ENCODE assay signal across 19 cellular contexts in genomic region chr14:57834001-57834598, GRCh38. TPM values are rescaled to one million over a fixed set of nuclear protein-coding genes. Genes with fewer than 3 reads are reported as not detected.
"Had no signal": no experiment of that assay in that cellular context is flagged by ENCODE, and none has a peak within 500 bp of the region (broad histone marks: within the 10 kb centered on the region; RNA-seq: fewer than 3 reads in every experiment).

No MANE protein-coding gene starts in this region.

- DNase-seq: activated B cell treated with CpG ODN at 0.5 μM for 24 hours; activated CD4-positive, alpha-beta T cell treated with anti-CD3 and anti-CD28 coated beads, Interleukin-2, amount 10 ng/mL, durations not matched to agents 24 days and 14 days; activated CD8-positive, alpha-beta memory T cell treated with anti-CD3 and anti-CD28 coated beads for 24 hours; activated naive CD4-positive, alpha-beta T cell; effector memory CD8-positive, alpha-beta T cell; naive B cell; stimulated activated CD4-positive, alpha-beta T cell treated with anti-CD3 and anti-CD28 coated beads, Interleukin-12 subunit alpha, Interleukin-12 subunit beta, amount 100 ng/mL, for 4 hours; stimulated activated CD4-positive, alpha-beta T cell treated with anti-CD3 and anti-CD28 coated beads, Interleukin-2, amount 100 ng/mL, for 24 hours had no signal

- FAIRE-seq: pancreas, TTC549 had no signal

- H3K36me3 Mint-ChIP-seq: naive B cell; stimulated activated effector memory CD8-positive, alpha-beta T cell treated with anti-CD3 and anti-CD28 coated beads, Interleukin-12 subunit alpha, Interleukin-12 subunit beta, amount 100 ng/mL, for 72 hours had no signal

- H3K4me3 Mint-ChIP-seq: activated B cell treated with CpG ODN at 0.5 μM for 24 hours; activated CD4-positive, alpha-beta T cell treated with anti-CD3 and anti-CD28 coated beads, Interleukin-2, amount 10 ng/mL, durations not matched to agents 24 days and 14 days; effector memory CD8-positive, alpha-beta T cell; naive B cell; stimulated activated effector memory CD8-positive, alpha-beta T cell treated with anti-CD3 and anti-CD28 coated beads, Interleukin-12 subunit alpha, Interleukin-12 subunit beta, amount 100 ng/mL, for 72 hours had no signal

- H3K36me3 ChIP-seq: pancreas had no signal

- H3K27ac ChIP-seq: hepatocyte, pancreas had no signal

- H3K79me2 ChIP-seq: hepatocyte had no signal

- H3K27ac Mint-ChIP-seq: activated B cell treated with CpG ODN at 0.5 μM for 24 hours; activated CD4-positive, alpha-beta T cell treated with anti-CD3 and anti-CD28 coated beads, Interleukin-2, amount 10 ng/mL, durations not matched to agents 24 days and 14 days; effector memory CD8-positive, alpha-beta T cell; naive B cell; stimulated activated effector memory CD8-positive, alpha-beta T cell treated with anti-CD3 and anti-CD28 coated beads, Interleukin-12 subunit alpha, Interleukin-12 subunit beta, amount 100 ng/mL, for 72 hours had no signal

- H3K4me1 Mint-ChIP-seq: activated B cell treated with CpG ODN at 0.5 μM for 24 hours; activated CD4-positive, alpha-beta T cell treated with anti-CD3 and anti-CD28 coated beads, Interleukin-2, amount 10 ng/mL, durations not matched to agents 24 days and 14 days; naive B cell; stimulated activated effector memory CD8-positive, alpha-beta T cell treated with anti-CD3 and anti-CD28 coated beads, Interleukin-12 subunit alpha, Interleukin-12 subunit beta, amount 100 ng/mL, for 72 hours had no signal

- H2AFZ ChIP-seq: hepatocyte had no signal

- H3K27me3 Mint-ChIP-seq: activated CD4-positive, alpha-beta T cell treated with anti-CD3 and anti-CD28 coated beads, Interleukin-2, amount 10 ng/mL, durations not matched to agents 24 days and 14 days; effector memory CD8-positive, alpha-beta T cell had no signal

- H3K4me2 ChIP-seq: hepatocyte had no signal

- ATAC-seq: effector memory CD8-positive, alpha-beta T cell; left lobe of liver; stimulated activated effector memory CD8-positive, alpha-beta T cell treated with anti-CD3 and anti-CD28 coated beads, Interleukin-12 subunit alpha, Interleukin-12 subunit beta, amount 100 ng/mL, for 72 hours had no signal

- H3K4me3 ChIP-seq: hepatocyte, pancreas had no signal

- H3K9me3 ChIP-seq: pancreas had no signal

- H3K27me3 ChIP-seq: hepatocyte, pancreas had no signal

- H3K4me1 ChIP-seq: pancreas had no signal

- H3K9me3 Mint-ChIP-seq: activated B cell treated with CpG ODN at 0.5 μM for 24 hours; activated CD4-positive, alpha-beta T cell treated with anti-CD3 and anti-CD28 coated beads, Interleukin-2, amount 10 ng/mL, durations not matched to agents 24 days and 14 days had no signal

RNA-seq across cellular contexts. Expression of gene SLC35F4, which starts 31.8 kb away (rescaled TPM):
- total RNA-seq: activated B cell treated with CpG ODN at 0.5 μM for 24 hours; activated CD4-positive, alpha-beta T cell treated with anti-CD3 and anti-CD28 coated beads, Interleukin-2, amount 10 ng/mL, durations not matched to agents 24 days and 14 days; bronchial epithelial cell; dermis blood vessel endothelial cell; epithelial cell of proximal tubule; glomerular endothelial cell; left lobe of liver; lung microvascular endothelial cell; T-helper 2 cell treated with Interferon-gamma antibody and Interleukin-4, amounts not matched to agents 100 ng/mL and 5 ng/mL, for 36 hours had no signal
